17 cellular contexts compared by ENCODE assay signal in genomic region chr5:176528301-176528700, GRCh38. TPM values are rescaled to one million over a fixed set of nuclear protein-coding genes. Genes with fewer than 3 reads are reported as not detected.
A peak's percentile ranks its signal among the peaks of the same experiment; 100 is the strongest.
DNase-seq lines count a peak whose midpoint lies in the region; ATAC-seq and TF ChIP-seq lines count a peak whose summit lies in the region.
"Had no signal": no experiment of that assay in that cellular context is flagged by ENCODE, and none has a peak within 500 bp of the region (broad histone marks: within the 10 kb centered on the region; RNA-seq: fewer than 3 reads in every experiment).

No MANE protein-coding gene starts in this region.

- ATAC-seq in left ventricle myocardium superior (peak; percentile 49), GM21381 (IDR thresholded peaks at IDR 0.05; ENCODE audit: unreplicated experiment) (no peak), HG03460 (IDR thresholded peaks at IDR 0.05; ENCODE audit: unreplicated experiment) (no peak)

- H3K79me2 ChIP-seq in mammary epithelial cell (ENCODE audit: insufficient read depth, low read length) (peaks cover 9% of the 10 kb centered on the region), OCI-LY1 (ENCODE audit: insufficient read depth, low read length) (peaks cover 6% of the 10 kb centered on the region; the same call in 1 of the 2 replicates)

- intact Hi-C loops in MCF 10A (cut with micrococcal nuclease) (no loop called here), mammary epithelial cell (cut with micrococcal nuclease) (no loop called here), left ventricle myocardium superior (cut with micrococcal nuclease) (no loop called here)

- BruUV-seq in MCF 10A (replicated peaks; lab: Mats Ljungman, UMichigan) (no TSS peak), mammary epithelial cell (replicated peaks; lab: Mats Ljungman, UMichigan) (no TSS peak)

- no peak overlapping the region for H3K4me3 Mint-ChIP-seq in MCF 10A (ENCODE audit: unreplicated experiment)

- H3F3A ChIP-seq in OCI-LY1 (ENCODE audit: insufficient read depth, low read length): no peaks in the 10 kb centered on the region

- peaks cover 18% of the 10 kb centered on the region for H3K4me1 ChIP-seq in mammary epithelial cell (ENCODE audit: insufficient read depth, low read length)
- H3K4me1 ChIP-seq in OCI-LY1 (ENCODE audit: insufficient read depth, low read length, severe bottlenecking): peaks cover 45% of the 10 kb centered on the region
- H3K4me1 ChIP-seq in suprapubic skin: peaks cover 41% of the 10 kb centered on the region
- H3K4me1 ChIP-seq: prostate gland had no signal

- H3K9ac ChIP-seq in mammary epithelial cell (ENCODE audit: insufficient read depth, low read length) (no peak overlapping the region), OCI-LY1 (ENCODE audit: low read length) (no peak overlapping the region)

- TF ChIP-seq EP300 in suprapubic skin (IDR thresholded peaks at IDR 0.05): no peak

- TF ChIP-seq CTCF in MCF 10A (IDR thresholded peaks at IDR 0.05; ENCODE audit: unreplicated experiment) (no peak), mammary epithelial cell (conservative IDR thresholded peaks at IDR 0.05 in 1 of 2, IDR thresholded peaks at IDR 0.05 in 1 of 2; ENCODE audit: extremely low read depth in 1 of 2, insufficient read depth in 1 of 2, low read depth in 1 of 2, low read length in 2 of 2) (no peak), OCI-LY1 (IDR thresholded peaks at IDR 0.05; ENCODE audit: low read length) (no peak), suprapubic skin (IDR thresholded peaks at IDR 0.05) (no peak)

- H3K27ac ChIP-seq in mammary epithelial cell (ENCODE audit: insufficient read depth, low read depth, low read length) (no peak overlapping the region), OCI-LY1 (ENCODE audit: low read depth, low read length, poor library complexity, severe bottlenecking) (peak overlapping the region; percentile 95), suprapubic skin (peak overlapping the region; percentile 24)
- H3K27ac ChIP-seq: brain microvascular endothelial cell, prostate gland, SJSA1 had no signal

- in situ Hi-C loops in mammary epithelial cell (cut with MboI; ENCODE audit: low sequenced_read_pairs in 2 of 2): no loop called here

- no peak overlapping the region for H3K4me3 ChIP-seq in mammary epithelial cell (replicated peaks in 1 of 3; ENCODE audit: insufficient read depth in 1 of 3, low read depth in 2 of 3, low read length in 3 of 3)
- no peak overlapping the region for H3K4me3 ChIP-seq in OCI-LY1 (ENCODE audit: low read depth, low read length, poor library complexity, severe bottlenecking)
- H3K4me3 ChIP-seq in suprapubic skin: no peak overlapping the region
- H3K4me3 ChIP-seq: prostate gland, SJSA1 had no signal

- H3K36me3 ChIP-seq in mammary epithelial cell (ENCODE audit: insufficient read depth, low read length) (peaks cover 9% of the 10 kb centered on the region), OCI-LY1 (ENCODE audit: insufficient read depth, low read length) (peaks cover 67% of the 10 kb centered on the region), suprapubic skin (peaks cover 52% of the 10 kb centered on the region)

- peaks cover 48% of the 10 kb centered on the region for H3K36me3 Mint-ChIP-seq in MCF 10A (ENCODE audit: insufficient read depth, unreplicated experiment)

- DNase-seq in MCF 10A (ENCODE audit: unreplicated experiment): no peak
- DNase-seq in mammary epithelial cell: no peak
- peak; percentile 65 for DNase-seq in left ventricle myocardium superior
- no peak for DNase-seq in suprapubic skin (ENCODE audit: low spot score in 2 of 2)
- DNase-seq in GM19240 (ENCODE audit: insufficient read length, low spot score): no peak
- DNase-seq: activated gamma-delta T cell; brain microvascular endothelial cell; DMS79 treated with DMSO at 0.1 percent for 48 hours; NCI-H1417 treated with DMSO at 0.1 percent for 48 hours; stimulated activated CD4-positive, alpha-beta T cell treated with anti-CD3 and anti-CD28 coated beads, Interleukin-15, amount 100 ng/mL, for 24 hours had no signal

- H3K9me2 ChIP-seq in OCI-LY1 (ENCODE audit: low read depth, low read length): no peaks in the 10 kb centered on the region

- H3K27me3 Mint-ChIP-seq in MCF 10A (ENCODE audit: insufficient read depth, unreplicated experiment): no peaks in the 10 kb centered on the region

- H3K9me3 ChIP-seq in mammary epithelial cell (replicated peaks; ENCODE audit: insufficient read depth, low read length) (no peaks in the 10 kb centered on the region), OCI-LY1 (ENCODE audit: low read length) (no peaks in the 10 kb centered on the region), suprapubic skin (no peaks in the 10 kb centered on the region)
- H3K9me3 ChIP-seq: prostate gland, SJSA1 had no signal

- no peaks in the 10 kb centered on the region for H3K27me3 ChIP-seq in mammary epithelial cell (ENCODE audit: insufficient read depth, low read length)
- no peaks in the 10 kb centered on the region for H3K27me3 ChIP-seq in OCI-LY1 (ENCODE audit: insufficient read depth, low read length)
- no peaks in the 10 kb centered on the region for H3K27me3 ChIP-seq in suprapubic skin
- H3K27me3 ChIP-seq: brain microvascular endothelial cell, SJSA1 had no signal

- POLR2A ChIA-PET in MCF 10A (lab: Yijun Ruan, JAX): interaction anchor here (0.7 to 1.6 kb wide), 2 partner anchors 9 to 15 kb away, joined by 3 to 5 read pairs; partner anchors contain the start of gene RNF44

- dilution Hi-C loops in mammary epithelial cell (cut with HindIII; ENCODE audit: low sequenced_read_pairs): no loop called here

- peak overlapping the region; percentile 16 for H3K27ac Mint-ChIP-seq in MCF 10A (ENCODE audit: low read depth, unreplicated experiment)

- H3K9me3 Mint-ChIP-seq in MCF 10A (ENCODE audit: unreplicated experiment): no peaks in the 10 kb centered on the region

- H4K20me1 ChIP-seq in mammary epithelial cell (ENCODE audit: insufficient read depth, low read length) (no peaks in the 10 kb centered on the region), OCI-LY1 (ENCODE audit: insufficient read depth, low read length) (no peaks in the 10 kb centered on the region)

- no peak for TF ChIP-seq POLR2A in suprapubic skin (IDR thresholded peaks at IDR 0.05)

- H3K4me2 ChIP-seq in mammary epithelial cell (ENCODE audit: insufficient read depth, low read depth, low read length) (no peak overlapping the region), OCI-LY1 (ENCODE audit: low read length) (no peak overlapping the region)

- CTCF ChIA-PET in MCF 10A (lab: Yijun Ruan, JAX) (interaction anchor here (0.6 kb wide), 1 partner anchor 100 kb away, joined by 3 read pairs; no protein-coding TSS in a partner anchor), mammary epithelial cell (lab: Charles Lee; ENCODE audit: low non-redundant PET) (no interaction called here)

- WGBS in mammary epithelial cell (ENCODE audit: low coverage, missing lambda C conversion rate): 89% methylated on average over 7 of the region's 11 CpGs
- 51% methylated on average over 6 of the region's 11 CpGs for WGBS in suprapubic skin

- no peak overlapping the region for H2AFZ ChIP-seq in mammary epithelial cell (ENCODE audit: low read depth, low read length)
- no peak overlapping the region for H2AFZ ChIP-seq in OCI-LY1 (ENCODE audit: low read length)

- peaks cover 2% of the 10 kb centered on the region for H3K4me1 Mint-ChIP-seq in MCF 10A (ENCODE audit: insufficient read depth, unreplicated experiment)

RNA-seq across cellular contexts. Expression of gene RNF44, which starts 8.9 kb away (rescaled TPM):
- total RNA-seq in MCF 10A (2022) (45.8 and 60.1 TPM in 2 replicates), mammary epithelial cell (10 to 100 TPM in 1 of 2 donors, 1 to 10 TPM in 1; 5.5 to 29.1 TPM), left ventricle myocardium superior (32.4 TPM), suprapubic skin (10 to 100 TPM; 36.9 to 65.9 (median 46.3) TPM)
- polyA plus RNA-seq in mammary epithelial cell: 7.9 TPM
- polyA minus RNA-seq in mammary epithelial cell: 10.3 TPM

RNA-seq across cellular contexts. Expression of gene CDHR2, which starts 20.8 kb away (rescaled TPM):
- 0.09 and 0.39 TPM in 2 replicates for total RNA-seq in MCF 10A (2022)
- total RNA-seq in mammary epithelial cell: under 1 TPM; under 0.01 to 0.21 TPM
- 0.01 TPM for polyA plus RNA-seq in mammary epithelial cell
- not detected for polyA minus RNA-seq in mammary epithelial cell
- total RNA-seq in left ventricle myocardium superior: 0.20 TPM
- under 1 TPM in 2 of 4 donors, not detected in 2; 0.10 to 0.23 TPM for total RNA-seq in suprapubic skin
- total RNA-seq: LHCN-M2, NCI-H460, SJSA1 had no signal
